14 cellular contexts compared by ENCODE assay signal in the genomic region with DNA sequence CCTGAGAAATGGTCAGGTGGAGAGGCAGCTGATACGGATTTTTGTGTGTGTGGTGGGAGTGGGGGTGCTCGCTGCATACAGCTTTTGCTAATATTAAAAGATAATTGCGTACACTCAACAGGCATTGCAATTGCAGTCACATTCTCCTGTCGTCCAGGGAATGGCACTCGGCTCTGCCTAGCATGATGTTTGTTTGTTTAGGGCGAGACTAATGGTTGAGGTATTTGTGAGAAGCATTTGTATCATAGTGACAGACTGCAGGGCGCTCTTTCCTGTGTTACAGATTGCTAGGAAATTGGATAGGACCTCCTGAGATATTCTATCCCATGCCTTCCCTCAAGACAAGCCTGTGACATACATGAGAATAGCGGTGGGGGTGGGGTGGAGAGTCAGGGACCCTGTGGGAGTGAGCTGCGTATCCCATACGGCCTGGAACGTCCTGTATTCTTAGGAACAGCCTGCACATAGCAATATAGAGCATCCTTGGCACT.
DNase-seq lines count a peak whose midpoint lies in the region; ATAC-seq, FAIRE-seq and TF ChIP-seq lines count a peak whose summit lies in the region.
"Had no signal": no experiment of that assay in that cellular context is flagged by ENCODE, and none has a peak within 500 bp of the region (broad histone marks: within the 10 kb centered on the region; RNA-seq: fewer than 3 reads in every experiment).

No MANE protein-coding gene starts in this region.

- H3K4me3 ChIP-seq in astrocyte (ENCODE audit: insufficient read depth, low read depth, low read length) = no peak overlapping the region
- H3K4me3 ChIP-seq: esophagus squamous epithelium had no signal

- ATAC-seq in activated T-cell treated with anti-CD3 and anti-CD28 coated beads, Interleukin-2, amount 50 U/mL, for 72 hours (replicated peaks in 1 of 2) = no peak
- ATAC-seq in GM21360 (IDR thresholded peaks at IDR 0.05; ENCODE audit: unreplicated experiment) (no peak), GM18909 (IDR thresholded peaks at IDR 0.05; ENCODE audit: poor library complexity, unreplicated experiment) (no peak)
- ATAC-seq: activated CD4-positive, CD25-positive, alpha-beta regulatory T cell treated with anti-CD3 and anti-CD28 coated beads, Interleukin-2, amount 50 U/mL, for 24 hours had no signal

- peak overlapping the region; percentile 24 for H3K4me3 Mint-ChIP-seq in astrocyte (ENCODE audit: unreplicated experiment)
- peak overlapping the region; percentile 49 for H3K4me3 Mint-ChIP-seq in nephron progenitor cell
- H3K4me3 Mint-ChIP-seq in activated T-cell treated with anti-CD3 and anti-CD28 coated beads, Interleukin-2, amount 50 U/mL, for 72 hours = no peak overlapping the region
- H3K4me3 Mint-ChIP-seq: activated naive CD4-positive, alpha-beta T cell treated with anti-CD3 and anti-CD28 coated beads, Interleukin-2, amount 50 U/mL, for 24 hours; memory B cell had no signal

- no peaks in the 10 kb centered on the region for H4K20me1 ChIP-seq in astrocyte (ENCODE audit: insufficient read depth, low read length)

- peaks cover 24% of the 10 kb centered on the region for H3K4me1 ChIP-seq in astrocyte (ENCODE audit: insufficient read depth, low read length)

- H3K4me2 ChIP-seq in astrocyte (ENCODE audit: low read length) = peak overlapping the region; percentile 67

- peak overlapping the region; percentile 65 for H3K27ac ChIP-seq in astrocyte (ENCODE audit: low read depth, low read length)

- peak overlapping the region; percentile 48 for H3K9ac ChIP-seq in astrocyte (ENCODE audit: low read length)

- H3K79me2 ChIP-seq in astrocyte (ENCODE audit: insufficient read depth, low read length) = no peaks in the 10 kb centered on the region

- H3K4me1 Mint-ChIP-seq in astrocyte (ENCODE audit: low read depth, unreplicated experiment) (peaks cover 25% of the 10 kb centered on the region), nephron progenitor cell (peaks cover 49% of the 10 kb centered on the region)
- H3K4me1 Mint-ChIP-seq in activated T-cell treated with anti-CD3 and anti-CD28 coated beads, Interleukin-2, amount 50 U/mL, for 72 hours (ENCODE audit: low read depth) = no peaks in the 10 kb centered on the region
- H3K4me1 Mint-ChIP-seq: activated naive CD4-positive, alpha-beta T cell treated with anti-CD3 and anti-CD28 coated beads, Interleukin-2, amount 50 U/mL, for 24 hours; memory B cell had no signal

- H3K27me3 Mint-ChIP-seq in astrocyte (ENCODE audit: low read depth, unreplicated experiment) (no peaks in the 10 kb centered on the region), nephron progenitor cell (ENCODE audit: low read depth, poor library complexity) (no peaks in the 10 kb centered on the region)
- H3K27me3 Mint-ChIP-seq in activated T-cell treated with anti-CD3 and anti-CD28 coated beads, Interleukin-2, amount 50 U/mL, for 72 hours (ENCODE audit: low read depth) = no peaks in the 10 kb centered on the region
- H3K27me3 Mint-ChIP-seq: activated naive CD4-positive, alpha-beta T cell treated with anti-CD3 and anti-CD28 coated beads, Interleukin-2, amount 50 U/mL, for 24 hours; memory B cell had no signal

- TF ChIP-seq CTCF in astrocyte (IDR thresholded peaks at IDR 0.05; ENCODE audit: insufficient read depth, low read depth, low read length) = no peak
- no peak for TF ChIP-seq CTCF in nephron progenitor cell (IDR thresholded peaks at IDR 0.05)

- no peak overlapping the region for H2AFZ ChIP-seq in astrocyte (ENCODE audit: low read depth, low read length)

- H3K27me3 ChIP-seq in astrocyte (ENCODE audit: insufficient read depth, low read length) = no peaks in the 10 kb centered on the region
- H3K27me3 ChIP-seq: esophagus squamous epithelium had no signal

- DNase-seq in DMS153 treated with DMSO at 0.1 percent for 48 hours (lab: John Stamatoyannopoulos, UW; ENCODE audit: unreplicated experiment) = peak; percentile 52
- peak; percentile 95 for DNase-seq in M059J (ENCODE audit: low read depth)
- peak; percentile 81 for DNase-seq in astrocyte (ENCODE audit: low read depth)
- peak; percentile 43 for DNase-seq in nephron progenitor cell
- no peak for DNase-seq in activated T-cell treated with anti-CD3 and anti-CD28 coated beads, Interleukin-2, amount 50 U/mL, for 72 hours
- no peak for DNase-seq in HK-2 (ENCODE audit: unreplicated experiment)
- DNase-seq: esophagus squamous epithelium, substantia nigra had no signal

- no peaks in the 10 kb centered on the region for H3K9me3 ChIP-seq in astrocyte (ENCODE audit: insufficient read depth, low read depth, low read length)
- H3K9me3 ChIP-seq: esophagus squamous epithelium had no signal

- H3K9me3 Mint-ChIP-seq in astrocyte (ENCODE audit: unreplicated experiment) (peaks cover 4% of the 10 kb centered on the region), nephron progenitor cell (peaks cover 21% of the 10 kb centered on the region)
- no peaks in the 10 kb centered on the region for H3K9me3 Mint-ChIP-seq in activated T-cell treated with anti-CD3 and anti-CD28 coated beads, Interleukin-2, amount 50 U/mL, for 72 hours
- H3K9me3 Mint-ChIP-seq: activated naive CD4-positive, alpha-beta T cell treated with anti-CD3 and anti-CD28 coated beads, Interleukin-2, amount 50 U/mL, for 24 hours had no signal

- H3K36me3 ChIP-seq in astrocyte (ENCODE audit: insufficient read depth, low read length) = no peaks in the 10 kb centered on the region
- H3K36me3 ChIP-seq: esophagus squamous epithelium had no signal

- peaks cover 10% of the 10 kb centered on the region for H3K36me3 Mint-ChIP-seq in astrocyte (ENCODE audit: low read depth, unreplicated experiment)
- H3K36me3 Mint-ChIP-seq in nephron progenitor cell (ENCODE audit: low read depth) = peaks cover 57% of the 10 kb centered on the region
- H3K36me3 Mint-ChIP-seq in activated T-cell treated with anti-CD3 and anti-CD28 coated beads, Interleukin-2, amount 50 U/mL, for 72 hours (ENCODE audit: insufficient read depth in 2 of 2) = no peaks in the 10 kb centered on the region
- H3K36me3 Mint-ChIP-seq: activated naive CD4-positive, alpha-beta T cell treated with anti-CD3 and anti-CD28 coated beads, Interleukin-2, amount 50 U/mL, for 24 hours; memory B cell had no signal

- peak; percentile 65 for FAIRE-seq in astrocyte (lab: Jason Lieb, UNC)
- FAIRE-seq: H1 had no signal

- H3K27ac Mint-ChIP-seq in astrocyte (ENCODE audit: unreplicated experiment) (peak overlapping the region; percentile 92), nephron progenitor cell (peak overlapping the region; percentile 92)
- no peak overlapping the region for H3K27ac Mint-ChIP-seq in activated T-cell treated with anti-CD3 and anti-CD28 coated beads, Interleukin-2, amount 50 U/mL, for 72 hours
- H3K27ac Mint-ChIP-seq: activated naive CD4-positive, alpha-beta T cell treated with anti-CD3 and anti-CD28 coated beads, Interleukin-2, amount 50 U/mL, for 24 hours; memory B cell had no signal

Comparison
In these comparisons a context has a peak if more than half of its experiments do, and no peak if none do; other contexts are left out.
1. DNase-seq: peak in DMS153 treated with DMSO at 0.1 percent for 48 hours (single experiment), M059J (single experiment), astrocyte (single experiment) and nephron progenitor cell (single experiment); none in activated T-cell treated with anti-CD3 and anti-CD28 coated beads, Interleukin-2, amount 50 U/mL, for 72 hours (0 of 2) and HK-2 (single experiment).
2. H3K4me3 Mint-ChIP-seq: peak in astrocyte (single experiment) and nephron progenitor cell (single experiment); none in activated T-cell treated with anti-CD3 and anti-CD28 coated beads, Interleukin-2, amount 50 U/mL, for 72 hours (0 of 2).